In the genomic region with DNA sequence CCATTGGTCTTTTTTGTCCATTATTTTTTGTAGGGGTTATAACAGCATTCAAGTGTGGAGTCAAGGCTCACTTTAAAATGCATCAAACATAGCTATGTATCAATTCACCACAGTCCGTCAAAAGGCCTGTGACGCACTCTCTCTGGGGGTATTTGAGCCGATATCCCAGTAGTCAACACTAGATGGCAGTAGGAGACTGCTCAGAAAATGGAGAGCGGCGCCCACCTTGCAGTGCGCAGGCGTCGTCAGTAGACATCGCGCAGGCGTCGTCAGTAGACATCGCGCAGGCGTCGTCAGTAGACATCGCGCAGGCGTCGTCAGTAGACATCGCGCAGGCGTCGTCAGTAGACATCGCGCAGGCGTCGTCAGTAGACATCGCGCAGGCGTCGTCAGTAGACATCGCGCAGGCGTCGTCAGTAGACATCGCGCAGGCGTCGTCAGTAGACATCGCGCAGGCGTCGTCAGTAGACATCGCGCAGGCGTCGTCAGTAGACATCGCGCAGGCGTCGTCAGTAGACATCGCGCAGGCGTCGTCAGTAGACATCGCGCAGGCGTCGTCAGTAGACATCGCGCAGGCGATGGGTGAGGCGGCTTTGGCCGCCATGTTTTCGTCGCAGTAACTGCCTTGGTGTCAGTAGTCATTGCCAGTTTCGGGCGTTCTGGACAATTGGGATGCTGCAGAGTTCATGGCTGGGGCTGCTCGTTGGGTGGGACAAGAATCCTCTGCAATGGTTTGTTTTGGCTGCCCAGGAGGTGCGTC, we compare ENCODE assay signal across 9 cellular contexts. TPM values are rescaled to one million over a fixed set of nuclear protein-coding genes. Genes with fewer than 3 reads are reported as not detected.
DNase-seq lines count a peak whose midpoint lies in the region; FAIRE-seq and TF ChIP-seq lines count a peak whose summit lies in the region.
"Not testable (repeated sequence)": the region's sequence is repeated elsewhere in the genome, so short reads cannot be mapped to it uniquely, and the experiment has no call there.
"Had no signal": no experiment of that assay in that cellular context is flagged by ENCODE, and none has a peak within 500 bp of the region (broad histone marks: within the 10 kb centered on the region; RNA-seq: fewer than 3 reads in every experiment).

No MANE protein-coding gene starts in this region.

- not testable (repeated sequence) for H3K4me1 ChIP-seq in NT2/D1 (ENCODE audit: insufficient read depth, insufficient read length); testis

- not testable (repeated sequence) for H3K9me3 ChIP-seq in NT2/D1 (ENCODE audit: insufficient read depth, low read length); testis

- TF ChIP-seq CTCF in D721Med (IDR thresholded peaks at IDR 0.05; ENCODE audit: insufficient read depth, missing control alignments) (peak; percentile 35), testis (IDR thresholded peaks at IDR 0.05) (peak; percentile 60 to 96 (median 82))

- 2 to 9% methylated on average over 15 to 33 of the region's 71 CpGs for WGBS in testis, 2 donors

- not testable (repeated sequence) for H3K36me3 ChIP-seq in NT2/D1 (ENCODE audit: insufficient read depth, insufficient read length, low read length); testis (ENCODE audit: low read depth, missing control alignments)

- peak overlapping the region in 1 of 2 donors; percentile 60 for H3K27ac ChIP-seq in testis

- H3K27me3 ChIP-seq in NT2/D1 (ENCODE audit: insufficient read depth, insufficient read length), result peaks cover 29% of the 10 kb centered on the region
- H3K27me3 ChIP-seq in testis, result not testable (repeated sequence)

- H3K9ac ChIP-seq in NT2/D1 (ENCODE audit: insufficient read length, low read depth), result not testable (repeated sequence)

- H3K4me3 ChIP-seq in NT2/D1 (ENCODE audit: insufficient read length, low read depth), result not testable (repeated sequence)
- peak overlapping the region; percentile 36 to 59 for H3K4me3 ChIP-seq in testis

- not testable (repeated sequence) for FAIRE-seq in D721Med (lab: Jason Lieb, UNC)

- intact Hi-C loops in testis (cut with DNase I; ENCODE audit: low total_unique reads), result not testable (repeated sequence)

- not testable (repeated sequence) for TF ChIP-seq POLR2A in testis (IDR thresholded peaks at IDR 0.05)

- DNase-seq in D721Med (ENCODE audit: insufficient read length, low spot score), result not testable (repeated sequence)
- DNase-seq in HT1080 (ENCODE audit: low read depth) (peak; percentile 48), NT2/D1 (ENCODE audit: low read depth, low spot score) (peak; percentile 43), activated T-cell treated with anti-CD3 and anti-CD28 coated beads for 48 hours (ENCODE audit: low read depth) (peak; percentile 28), ecto neural progenitor cell (ENCODE audit: low spot score) (peak; percentile 60), iPS DF 4.7 (ENCODE audit: extremely low read depth, low spot score) (peak; percentile 44), occipital lobe (lab: John Stamatoyannopoulos, UW) (peak; percentile 13), testis (peak; percentile 85)

RNA-seq across cellular contexts. Expression of a gene that starts 38.0 kb away (rescaled TPM):
- total RNA-seq in HT1080 (2014; rRNA removed; shearing (Covaris generic)), result not detected in 2 replicates
- not detected in 2 replicates for polyA plus RNA-seq in HT1080 (2015; cell fraction: cytosol; rRNA removed)
- not detected in 2 replicates for polyA plus RNA-seq in HT1080 (2015; cell fraction: nucleus; rRNA removed)
- total RNA-seq in occipital lobe (1.6 TPM), testis (under 1 TPM; 0.56 to 0.79 TPM)
- polyA plus RNA-seq in testis (ENCODE audit: insufficient read depth, low read depth, low replicate concordance), result 0.37 TPM

RNA-seq across cellular contexts. Expression of a gene that starts 45.7 kb away (rescaled TPM):
- total RNA-seq in HT1080 (2014; rRNA removed; shearing (Covaris generic)), result 1.7 and 1.9 TPM in 2 replicates
- not detected in 2 replicates for polyA plus RNA-seq in HT1080 (2015; cell fraction: cytosol; rRNA removed)
- 0.26 TPM in 1 of 2 replicates, not detected in the other for polyA plus RNA-seq in HT1080 (2015; cell fraction: nucleus; rRNA removed)
- total RNA-seq in occipital lobe (not detected), testis (not detected)
- not detected for polyA plus RNA-seq in testis (ENCODE audit: insufficient read depth, low read depth, low replicate concordance)
- total RNA-seq: cerebellum had no signal

RNA-seq across cellular contexts. Expression of a gene that starts 55.9 kb away (rescaled TPM):
- not detected in 2 replicates for total RNA-seq in HT1080 (2014; rRNA removed; shearing (Covaris generic))
- polyA plus RNA-seq in HT1080 (2015; cell fraction: cytosol; rRNA removed), result not detected in 2 replicates
- not detected in 2 replicates for polyA plus RNA-seq in HT1080 (2015; cell fraction: nucleus; rRNA removed)
- not detected for total RNA-seq in occipital lobe
- total RNA-seq in testis, result not detected
- not detected for polyA plus RNA-seq in testis (ENCODE audit: insufficient read depth, low read depth, low replicate concordance)
- total RNA-seq: cerebellum had no signal
